ENCODE assay signal across 17 cellular contexts in genomic region chr2:176137883-176138282, GRCh38. TPM values are rescaled to one million over a fixed set of nuclear protein-coding genes. Genes with fewer than 3 reads are reported as not detected.
DNase-seq lines count a peak whose midpoint lies in the region; ATAC-seq and TF ChIP-seq lines count a peak whose summit lies in the region.
"Had no signal": no experiment of that assay in that cellular context is flagged by ENCODE, and none has a peak within 500 bp of the region (broad histone marks: within the 10 kb centered on the region; RNA-seq: fewer than 3 reads in every experiment).

No MANE protein-coding gene starts in this region.

- H3K36me3 Mint-ChIP-seq in activated naive CD4-positive, alpha-beta T cell treated with anti-CD3 and anti-CD28 coated beads, Interleukin-2, amount 10 ng/mL, durations not matched to agents 7 days and 5 days = peaks cover 1% of the 10 kb centered on the region
- H3K36me3 Mint-ChIP-seq in neural crest cell (ENCODE audit: low read depth) = no peaks in the 10 kb centered on the region

- peaks cover 3 to 20% of the 10 kb centered on the region in 2 donors for H3K4me1 ChIP-seq in uterus

- H3K4me3 ChIP-seq in uterus = peak overlapping the region; percentile 72 to 85
- peak overlapping the region in 1 of 2 donors; percentile 66 for H3K4me3 ChIP-seq in foreskin fibroblast (ENCODE audit: low read depth in 1 of 2, low read length in 2 of 2)
- H3K4me3 ChIP-seq: body of pancreas had no signal

- CTCF ChIA-PET in activated naive CD4-positive, alpha-beta T cell treated with anti-CD3 and anti-CD28 coated beads, Interleukin-2, amount 10 ng/mL, durations not matched to agents 7 days and 5 days (lab: Charles Lee) = interaction anchor here (1.2 to 8.8 kb wide), 3 partner anchors 24 to 317 kb away, joined by 3 to 140 read pairs (median 4); no protein-coding TSS in a partner anchor

- no peaks in the 10 kb centered on the region for H3K36me3 ChIP-seq in uterus
- H3K36me3 ChIP-seq: tibial nerve had no signal

- peak overlapping the region; percentile 98 to 99 for H3K27ac ChIP-seq in uterus
- H3K27ac ChIP-seq: body of pancreas had no signal

- peak overlapping the region; percentile 37 for H3K27ac Mint-ChIP-seq in activated naive CD4-positive, alpha-beta T cell treated with anti-CD3 and anti-CD28 coated beads, Interleukin-2, amount 10 ng/mL, durations not matched to agents 7 days and 5 days
- H3K27ac Mint-ChIP-seq in neural crest cell (ENCODE audit: unreplicated experiment) = no peak overlapping the region

- H3K27me3 ChIP-seq in uterus = no peaks in the 10 kb centered on the region

- H3K4me1 Mint-ChIP-seq in activated naive CD4-positive, alpha-beta T cell treated with anti-CD3 and anti-CD28 coated beads, Interleukin-2, amount 10 ng/mL, durations not matched to agents 7 days and 5 days = peaks cover 20% of the 10 kb centered on the region
- peaks cover 4% of the 10 kb centered on the region for H3K4me1 Mint-ChIP-seq in neural crest cell

- peak; percentile 17 to 28 for TF ChIP-seq POLR2A in uterus (IDR thresholded peaks at IDR 0.05)

- no peak for ATAC-seq in GM18517 (IDR thresholded peaks at IDR 0.05; ENCODE audit: unreplicated experiment)
- ATAC-seq: body of pancreas had no signal

- peaks cover 99% of the 10 kb centered on the region for H3K27me3 Mint-ChIP-seq in activated naive CD4-positive, alpha-beta T cell treated with anti-CD3 and anti-CD28 coated beads, Interleukin-2, amount 10 ng/mL, durations not matched to agents 7 days and 5 days
- H3K27me3 Mint-ChIP-seq in neural crest cell (ENCODE audit: low read depth) = peaks cover 99% of the 10 kb centered on the region

- H3K4me3 Mint-ChIP-seq in activated naive CD4-positive, alpha-beta T cell treated with anti-CD3 and anti-CD28 coated beads, Interleukin-2, amount 10 ng/mL, durations not matched to agents 7 days and 5 days = no peak overlapping the region
- peak overlapping the region; percentile 74 for H3K4me3 Mint-ChIP-seq in neural crest cell

- H3K9me3 ChIP-seq in uterus = no peaks in the 10 kb centered on the region
- H3K9me3 ChIP-seq: body of pancreas, tibial nerve had no signal

- no peak for TF ChIP-seq CTCF in neural crest cell (conservative IDR thresholded peaks at IDR 0.05)
- TF ChIP-seq CTCF in uterus (IDR thresholded peaks at IDR 0.05) = no peak
- no peak for TF ChIP-seq CTCF in foreskin fibroblast (IDR thresholded peaks at IDR 0.05; ENCODE audit: low read depth, low read length)

- no peaks in the 10 kb centered on the region for H3K9me3 Mint-ChIP-seq in activated naive CD4-positive, alpha-beta T cell treated with anti-CD3 and anti-CD28 coated beads, Interleukin-2, amount 10 ng/mL, durations not matched to agents 7 days and 5 days
- no peaks in the 10 kb centered on the region for H3K9me3 Mint-ChIP-seq in neural crest cell

- no peak for DNase-seq in activated naive CD4-positive, alpha-beta T cell treated with anti-CD3 and anti-CD28 coated beads, Interleukin-2, amount 10 ng/mL, durations not matched to agents 7 days and 5 days
- DNase-seq in activated naive CD4-positive, alpha-beta T cell (lab: John Stamatoyannopoulos, UW) = no peak
- DNase-seq in dermis blood vessel endothelial cell (peak; percentile 59), neural crest cell (ENCODE audit: low read depth, low spot score) (no peak), uterus (peak; percentile 36 to 58), foreskin fibroblast (no peak), GF-D8 (lab: John Stamatoyannopoulos, UW) (no peak)
- DNase-seq: body of pancreas; Karpas-422; NCI-H1436 treated with DMSO at 0.1 percent for 48 hours; NCI-H446; SHP77; stimulated activated CD4-positive, alpha-beta T cell treated with anti-CD3 and anti-CD28 coated beads, Interleukin-2, amount 100 ng/mL, for 48 hours; T1000 had no signal

- intact Hi-C loops in uterus (cut with DNase I; ENCODE audit: low total_unique reads) = no loop called here

RNA-seq across cellular contexts. Expression of gene HOXD8, which starts 8.4 kb away (rescaled TPM):
- 30.3 and 33.0 TPM in 2 replicates for total RNA-seq in dermis blood vessel endothelial cell
- not detected in 2 replicates for total RNA-seq in neural crest cell
- 10 to 100 TPM; 25.8 to 75.6 (median 48.0) TPM for total RNA-seq in uterus

RNA-seq across cellular contexts. Expression of gene HOXD4, which starts 13.5 kb away (rescaled TPM):
- 6.1 and 8.8 TPM in 2 replicates for total RNA-seq in dermis blood vessel endothelial cell
- total RNA-seq in neural crest cell = 1.3 TPM in 2 replicates
- total RNA-seq in uterus = 10 to 100 TPM in 2 of 4 donors, 1 to 10 TPM in 2; 6.8 to 41.6 (median 13.0) TPM

RNA-seq across cellular contexts. Expression of gene HOXD9, which starts 15.4 kb away (rescaled TPM):
- total RNA-seq in dermis blood vessel endothelial cell (24.5 and 28.4 TPM in 2 replicates), neural crest cell (not detected in 2 replicates), uterus (10 to 100 TPM in 3 of 4 donors, 1 to 10 TPM in 1; 3.8 to 78.1 (median 46.4) TPM)

RNA-seq across cellular contexts. Expression of gene HOXD3, which starts 19.2 kb away (rescaled TPM):
- total RNA-seq in dermis blood vessel endothelial cell (19.2 and 54.6 TPM in 2 replicates), neural crest cell (1.5 and 1.9 TPM in 2 replicates), uterus (10 to 100 TPM; 14.7 to 61.2 (median 22.7) TPM)

RNA-seq across cellular contexts. Expression of gene HOXD10, which starts 21.3 kb away (rescaled TPM):
- total RNA-seq in dermis blood vessel endothelial cell (7.7 and 15.2 TPM in 2 replicates), neural crest cell (not detected in 2 replicates), uterus (10 to 100 TPM in 3 of 4 donors, 1 to 10 TPM in 1; 6.8 to 81.0 (median 53.6) TPM)
- total RNA-seq: G401 had no signal

Comparison
In these comparisons a context has a peak if more than half of its experiments do, and no peak if none do; other contexts are left out.
1. DNase-seq: peak in dermis blood vessel endothelial cell (single experiment) and uterus (2 of 2); none in activated naive CD4-positive, alpha-beta T cell treated with anti-CD3 and anti-CD28 coated beads, Interleukin-2, amount 10 ng/mL, durations not matched to agents 7 days and 5 days (single experiment), activated naive CD4-positive, alpha-beta T cell (0 of 4), neural crest cell (single experiment), foreskin fibroblast (0 of 2) and GF-D8 (single experiment).
2. RNA of gene HOXD8, which starts 8.4 kb away (total RNA-seq): 25.8 to 75.6 TPM in uterus and 30.3 to 33.0 TPM in dermis blood vessel endothelial cell; not detected in neural crest cell; every median in the first group is over 10 times any median in the second.